Comparison of ENCODE assay signal across 28 cellular contexts in genomic region chr5:4737868-4738267, GRCh38.
"Had no signal": no experiment of that assay in that cellular context is flagged by ENCODE, and none has a peak within 500 bp of the region (broad histone marks: within the 10 kb centered on the region; RNA-seq: fewer than 3 reads in every experiment).

No MANE protein-coding gene starts in this region.

- H3K36me3 ChIP-seq: brain microvascular endothelial cell, pancreas, prostate gland, tibial artery had no signal

- H3K27me3 ChIP-seq: brain microvascular endothelial cell, pancreas, tibial artery had no signal

- DNase-seq: activated CD4-positive, alpha-beta memory T cell treated with anti-CD3 and anti-CD28 coated beads for 36 hours; activated CD4-positive, alpha-beta T cell treated with anti-CD3 and anti-CD28 coated beads, Interleukin-2, amount 10 ng/mL, durations not matched to agents 24 days and 14 days; activated CD4-positive, CD25-positive, alpha-beta regulatory T cell treated with anti-CD3 and anti-CD28 coated beads, Interleukin-2, amount 50 U/mL, for 72 hours; activated CD8-positive, alpha-beta memory T cell treated with anti-CD3 and anti-CD28 coated beads, Interleukin-2, amount 50 U/mL, for 4 hours; activated gamma-delta T cell treated with Interleukin-2 at 50 U/mL for 16 hours; activated naive CD4-positive, alpha-beta T cell treated with anti-CD3 and anti-CD28 coated beads, Interleukin-2, amount 50 U/mL, for 16 hours; activated T-cell treated with anti-CD3 and anti-CD28 coated beads, Interleukin-2, amount 50 U/mL, for 1 hour; amniotic stem cell; brain microvascular endothelial cell; dorsolateral prefrontal cortex; effector memory CD4-positive, alpha-beta T cell; kidney glomerular epithelial cell; naive thymus-derived CD4-positive, alpha-beta T cell; nucleus accumbens; pancreas; retina; stimulated activated CD4-positive, alpha-beta T cell treated with anti-CD3 and anti-CD28 coated beads, Interleukin-4, amount 100 ng/mL, for 24 hours; stimulated activated naive CD8-positive, alpha-beta T cell treated with anti-CD3 and anti-CD28 coated beads, Interleukin-15, amount 100 ng/mL, for 72 hours; substantia nigra; T-helper 2 cell; tibial artery had no signal

- H3K27ac ChIP-seq: brain microvascular endothelial cell, coronary artery, dorsolateral prefrontal cortex, pancreas, prostate gland, skin epidermis, tibial artery had no signal

- H3K4me1 ChIP-seq: pancreas, prostate gland, tibial artery had no signal

- ATAC-seq: activated T-helper 17 cell treated with anti-CD3 and anti-CD28 coated beads, Interleukin-2, amount 50 U/mL, for 72 hours; left lobe of liver; naive thymus-derived CD4-positive, alpha-beta T cell; pancreas; sciatic nerve; stimulated activated effector memory CD8-positive, alpha-beta T cell treated with anti-CD3 and anti-CD28 coated beads, Interleukin-12 subunit alpha, Interleukin-12 subunit beta, amount 100 ng/mL, for 72 hours; stimulated activated naive CD8-positive, alpha-beta T cell treated with anti-CD3 and anti-CD28 coated beads, Interleukin-15, amount 100 ng/mL, for 72 hours had no signal

- H3K4me3 ChIP-seq: coronary artery, dorsolateral prefrontal cortex, pancreas, prostate gland, skin epidermis, tibial artery had no signal

- H3K9me3 ChIP-seq: pancreas, prostate gland, tibial artery had no signal
